ENCODE assay signal across 12 cellular contexts in the genomic region with DNA sequence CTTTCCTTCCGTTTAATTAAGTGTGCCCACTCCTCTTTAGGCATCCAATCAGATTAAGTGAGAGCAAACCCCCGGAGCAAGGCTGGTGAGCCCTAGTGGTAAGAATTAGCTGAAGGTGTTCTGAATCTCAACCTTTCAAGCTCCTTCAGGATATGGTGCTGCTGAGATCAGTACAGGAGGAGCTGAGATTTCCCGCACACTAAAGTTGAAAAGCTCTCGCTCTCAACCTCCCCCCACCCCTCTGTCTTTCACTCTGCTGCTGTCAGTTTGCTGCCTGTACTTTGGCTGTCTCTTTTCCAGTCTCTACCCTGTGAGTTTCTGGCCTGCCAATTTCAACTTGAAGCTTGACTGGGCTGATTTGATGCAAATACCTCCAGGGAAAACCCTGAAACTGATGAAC. TPM values are rescaled to one million over a fixed set of nuclear protein-coding genes. Genes with fewer than 3 reads are reported as not detected.
DNase-seq lines count a peak whose midpoint lies in the region; ATAC-seq, FAIRE-seq and TF ChIP-seq lines count a peak whose summit lies in the region.
"Had no signal": no experiment of that assay in that cellular context is flagged by ENCODE, and none has a peak within 500 bp of the region (broad histone marks: within the 10 kb centered on the region; RNA-seq: fewer than 3 reads in every experiment).

No MANE protein-coding gene starts in this region.

- H3K18ac ChIP-seq in H1 (ENCODE audit: extremely low read depth, low read length) = no peak overlapping the region

- H4K20me1 ChIP-seq in H1 (replicated peaks in 1 of 2; ENCODE audit: control insufficient read depth in 1 of 2, insufficient read depth in 2 of 2, low read length in 2 of 2) = no peaks in the 10 kb centered on the region

- H3K79me1 ChIP-seq in H1 (ENCODE audit: low read depth, low read length) = no peaks in the 10 kb centered on the region

- H3K27me3 ChIP-seq in H1 (replicated peaks in 1 of 4; ENCODE audit: control insufficient read depth in 3 of 4, extremely low read depth in 1 of 4, insufficient read depth in 3 of 4, low read length in 3 of 4) = peaks cover 2 to 7% (median 5%) of the 10 kb centered on the region in 4 experiments; a peak in 5 of 7 replicates
- no peaks in the 10 kb centered on the region for H3K27me3 ChIP-seq in suprapubic skin

- TF ChIP-seq POLR2A in H1 (IDR thresholded peaks at IDR 0.05; ENCODE audit: control extremely low read depth in 1 of 2, low read depth in 2 of 2, low read length in 2 of 2) (no peak), suprapubic skin (IDR thresholded peaks at IDR 0.05) (no peak)

- no peak overlapping the region for H4K8ac ChIP-seq in H1 (ENCODE audit: extremely low read depth, insufficient read depth, low read length)

- H2BK15ac ChIP-seq in H1 (ENCODE audit: low read length) = no peak overlapping the region

- H3K9me3 ChIP-seq in H1 (ENCODE audit: insufficient read depth in 2 of 2, low read depth in 1 of 2, low read length in 1 of 2) (no peaks in the 10 kb centered on the region), suprapubic skin (no peaks in the 10 kb centered on the region)

- H3K79me2 ChIP-seq in H1 (ENCODE audit: control insufficient read depth in 1 of 2, insufficient read depth in 2 of 2, low read length in 2 of 2) = no peaks in the 10 kb centered on the region

- WGBS in H1 (ENCODE audit: extremely low coverage in 1 of 2, insufficient coverage in 1 of 2, insufficient read length in 1 of 2, insufficient replicate concordance in 2 of 2, low coverage in 1 of 2, low lambda C conversion rate in 2 of 2, missing lambda C conversion rate in 1 of 2), 2 experiments = 25% methylated on average over 4 of the region's 4 CpGs; no CpG with 5 or more reads in 1 of the 2 experiments
- 23% methylated on average over 4 of the region's 4 CpGs for WGBS in suprapubic skin

- no peak overlapping the region for H3K4ac ChIP-seq in H1 (replicated peaks; ENCODE audit: insufficient read length, low read depth, low read length)

- no peak overlapping the region for H4K5ac ChIP-seq in H1 (ENCODE audit: insufficient read length, low read depth, low read length)

- POLR2A ChIA-PET in H1 (lab: Charles Lee; ENCODE audit: partially characterized antibody) = no interaction called here

- H3K14ac ChIP-seq in H1 (ENCODE audit: insufficient read length) = no peak overlapping the region

- H3K56ac ChIP-seq in H1 (replicated peaks; ENCODE audit: insufficient read length, low read depth, low read length) = no peak overlapping the region

- FAIRE-seq in H1 (lab: Jason Lieb, UNC) = peak; percentile 62
- FAIRE-seq: RCC 7860 had no signal

- TF ChIP-seq CTCF in H1 (IDR thresholded peaks at IDR 0.05; ENCODE audit: control extremely low read depth in 1 of 3, insufficient read depth in 1 of 3, low read depth in 1 of 3, low read length in 3 of 3) (peak in 2 of 3 experiments; percentile 35 to 57; a peak in 3 of 4 replicates), suprapubic skin (IDR thresholded peaks at IDR 0.05) (no peak)

- no peak overlapping the region for H3K4me3 ChIP-seq in H1 (ENCODE audit: extremely low read depth in 1 of 4, insufficient read depth in 2 of 4, low read depth in 3 of 4, low read length in 4 of 4)
- H3K4me3 ChIP-seq in suprapubic skin = no peak overlapping the region

- no peak overlapping the region for H3K9ac ChIP-seq in H1 (replicated peaks in 1 of 4; ENCODE audit: extremely low read depth in 1 of 4, low read depth in 3 of 4, low read length in 3 of 4)

- H4K91ac ChIP-seq in H1 (replicated peaks; ENCODE audit: insufficient read length, low read length) = no peak overlapping the region

- H2AK5ac ChIP-seq in H1 (ENCODE audit: low read depth, low read length) = no peak overlapping the region

- CTCF ChIA-PET in H1 (lab: Charles Lee; ENCODE audit: partially characterized antibody) = interaction anchor here (0.7 to 4.7 kb wide), 9 partner anchors 9 to 156 kb away, joined by 3 to 18 read pairs (median 4); no protein-coding TSS in a partner anchor

- DNase-seq in NCI-H2227 treated with DMSO at 0.1 percent for 48 hours (lab: John Stamatoyannopoulos, UW) (peak; percentile 26), H1 (ENCODE audit: low read depth in 1 of 2, low spot score in 2 of 2) (no peak), medulla oblongata (ENCODE audit: extremely low spot score) (peak; percentile 72), suprapubic skin (ENCODE audit: low spot score in 2 of 2) (no peak), left lobe of liver (ENCODE audit: low spot score) (no peak), HCEC 1CT (no peak)
- no peak for DNase-seq in NK-92 treated with Interleukin-12 subunit alpha and Interleukin-12 subunit beta, amount 100 ng/mL, for 24 hours (lab: John Stamatoyannopoulos, UW)
- DNase-seq: activated CD8-positive, alpha-beta T cell treated with anti-CD3 and anti-CD28 coated beads for 36 hours; central memory CD4-positive, alpha-beta T cell; MV-4-11 had no signal

- ATAC-seq in left lobe of liver = no peak
- no peak for ATAC-seq in HG03025 (IDR thresholded peaks at IDR 0.05; ENCODE audit: low FRiP score, unreplicated experiment)
- ATAC-seq: activated CD8-positive, alpha-beta T cell treated with anti-CD3 and anti-CD28 coated beads for 36 hours had no signal

- TF ChIP-seq EP300 in H1 (IDR thresholded peaks at IDR 0.05; ENCODE audit: borderline replicate concordance in 1 of 2, low read depth in 2 of 2, low read length in 2 of 2) = no peak
- TF ChIP-seq EP300 in suprapubic skin (IDR thresholded peaks at IDR 0.05) = no peak

- H2AFZ ChIP-seq in H1 (ENCODE audit: low read length) = no peak overlapping the region

- no peak overlapping the region for H2BK20ac ChIP-seq in H1 (ENCODE audit: low read length)

- H3K4me1 ChIP-seq in H1 (replicated peaks in 1 of 4; ENCODE audit: control insufficient read depth in 3 of 4, insufficient read depth in 4 of 4, low read length in 3 of 4) (peaks cover 0 to 18% (median 13%) of the 10 kb centered on the region in 4 experiments; a peak in 6 of 7 replicates), suprapubic skin (peaks cover 38% of the 10 kb centered on the region)

- no peak overlapping the region for H3K27ac ChIP-seq in H1 (ENCODE audit: low read depth, low read length)
- peak overlapping the region; percentile 98 for H3K27ac ChIP-seq in suprapubic skin

- peak; percentile 29 to 48; a peak in 3 of 4 replicates for TF ChIP-seq RAD21 in H1 (IDR thresholded peaks at IDR 0.05 in 1 of 2, conservative IDR thresholded peaks at IDR 0.05 in 1 of 2; ENCODE audit: low read depth in 2 of 2, low read length in 2 of 2)

- H3K4me2 ChIP-seq in H1 (ENCODE audit: insufficient read depth in 1 of 2, low read depth in 2 of 2, low read length in 2 of 2) = no peak overlapping the region

- no peak overlapping the region for H2BK120ac ChIP-seq in H1 (replicated peaks; ENCODE audit: low read depth, low read length)

- no peak overlapping the region for H2BK12ac ChIP-seq in H1 (ENCODE audit: low read depth, low read length)

- H2BK5ac ChIP-seq in H1 (ENCODE audit: low read depth, low read length) = no peak overlapping the region

- no peaks in the 10 kb centered on the region for H3K23me2 ChIP-seq in H1 (ENCODE audit: low read depth, low read length)

- H3K23ac ChIP-seq in H1 (ENCODE audit: insufficient read length) = no peak overlapping the region

- no peaks in the 10 kb centered on the region for H3K36me3 ChIP-seq in H1 (ENCODE audit: control insufficient read depth in 2 of 4, insufficient read depth in 4 of 4, low read length in 3 of 4)
- H3K36me3 ChIP-seq in suprapubic skin = no peaks in the 10 kb centered on the region

TF ChIP-seq in H1, 55 proteins besides CTCF, POLR2A, EP300 and RAD21:
- TF ChIP-seq BCL11A (IDR thresholded peaks at IDR 0.05; ENCODE audit: low read depth in 2 of 2, low read length in 2 of 2) = no peak
- TF ChIP-seq SRF (IDR thresholded peaks at IDR 0.05; ENCODE audit: low read depth, low read length) = no peak
- TF ChIP-seq CEBPB (IDR thresholded peaks at IDR 0.05; ENCODE audit: low read depth, low read length) = no peak
TF ChIP-seq in H1: peak in this region for 0.

RNA-seq across cellular contexts. Expression of a gene that starts 15.7 kb away (rescaled TPM):
- 0.13 TPM in 1 of 2 replicates, not detected in the other for total RNA-seq in H1 (2021; fragmentation: NEBNext Ultra II Directional; extraction: Animal tissue kit (Norgen Biotek cat#: 25700))
- polyA plus RNA-seq in H1 (2011; rRNA removed) = 0.22 and 0.38 TPM in 2 replicates
- polyA plus RNA-seq in H1 (2011; cell fraction: cytosol; rRNA removed) = 0.40 TPM
- polyA plus RNA-seq in H1 (2011; cell fraction: nucleus; rRNA removed) = 1.00 TPM
- 0.46 to 0.78 TPM (median 0.66 TPM) in 4 replicates for polyA plus RNA-seq in H1 (2012, experiment 1 of 2)
- polyA plus RNA-seq in H1 (2012, experiment 2 of 2) = 0.07 TPM
- polyA plus RNA-seq in H1 (2013, experiment 1 of 2) = 0.04 TPM
- 0.04 TPM for polyA plus RNA-seq in H1 (2013, experiment 2 of 2)
- 1.2 and 1.6 TPM in 2 replicates for polyA minus RNA-seq in H1 (2011; rRNA and poly(A)+ RNA removed)
- 1.8 TPM for polyA minus RNA-seq in H1 (2011; cell fraction: cytosol; rRNA and poly(A)+ RNA removed)
- polyA minus RNA-seq in H1 (2011; cell fraction: nucleus; rRNA and poly(A)+ RNA removed) = 3.4 TPM
- total RNA-seq in suprapubic skin (10 to 100 TPM; 16.3 to 43.7 (median 34.5) TPM), left lobe of liver (19.3 TPM)

Comparison
In these comparisons a context has a peak if more than half of its experiments do, and no peak if none do; other contexts are left out.
1. DNase-seq: peak in NCI-H2227 treated with DMSO at 0.1 percent for 48 hours (single experiment) and medulla oblongata (single experiment); none in H1 (0 of 2), suprapubic skin (0 of 2), left lobe of liver (single experiment), NK-92 treated with Interleukin-12 subunit alpha and Interleukin-12 subunit beta, amount 100 ng/mL, for 24 hours (single experiment) and HCEC 1CT (single experiment).
2. CTCF ChIP-seq: peak in H1 (2 of 3); none in suprapubic skin (0 of 2).
3. RNA of a gene that starts 15.7 kb away (total RNA-seq): 16.3 to 43.7 TPM in suprapubic skin and 19.3 TPM in left lobe of liver (single experiment); 0.13 TPM in H1; every median in the first group is over 10 times any median in the second.